ENCODE assay signal across 12 cellular contexts in the genomic region with DNA sequence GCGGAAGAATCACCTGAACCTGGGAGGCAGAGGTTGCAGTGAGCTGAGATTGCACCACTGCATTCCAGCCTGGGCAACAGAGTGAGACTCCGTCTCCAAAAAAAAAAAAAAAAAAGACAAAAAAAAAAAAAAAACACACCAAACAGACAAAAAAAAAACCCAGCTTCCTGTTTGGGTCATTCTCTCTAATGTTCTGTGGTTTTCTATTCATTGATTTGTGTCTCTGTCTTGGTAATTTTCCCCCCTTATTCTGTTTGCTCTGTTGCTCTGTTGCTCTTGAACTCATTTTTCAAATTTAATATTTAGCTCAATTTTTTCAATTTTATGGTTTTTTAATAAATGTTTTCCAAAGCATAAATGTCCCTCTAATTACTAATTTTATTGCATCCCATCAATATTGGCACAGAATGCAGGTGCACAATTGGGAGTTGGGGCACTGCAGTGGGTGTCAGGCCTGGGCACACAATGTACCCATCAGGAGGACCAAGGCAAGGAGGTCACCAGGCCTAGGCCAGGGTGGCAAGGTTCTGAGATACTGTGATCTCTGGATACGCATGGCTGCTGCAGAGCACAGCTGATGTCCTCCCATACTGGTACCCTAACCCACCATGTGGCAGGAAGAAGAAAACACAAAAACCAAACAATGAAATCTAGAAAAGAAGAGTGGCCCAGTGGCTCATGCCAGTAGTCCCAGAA. TPM values are rescaled to one million over a fixed set of nuclear protein-coding genes. Genes with fewer than 3 reads are reported as not detected.
DNase-seq lines count a peak whose midpoint lies in the region; ATAC-seq and TF ChIP-seq lines count a peak whose summit lies in the region.
"Had no signal": no experiment of that assay in that cellular context is flagged by ENCODE, and none has a peak within 500 bp of the region (broad histone marks: within the 10 kb centered on the region; RNA-seq: fewer than 3 reads in every experiment).

No MANE protein-coding gene starts in this region.

- H3K4me3 Mint-ChIP-seq in natural killer cell, result peak overlapping the region; percentile 46

- peak; percentile 30 for DNase-seq in NAMALWA (ENCODE audit: low spot score)
- no peak for DNase-seq in natural killer cell
- DNase-seq in NCI-H345 treated with DMSO at 0.1 percent for 48 hours (lab: John Stamatoyannopoulos, UW; ENCODE audit: unreplicated experiment), result no peak
- no peak for DNase-seq in GM10266 (ENCODE audit: extremely low spot score)
- DNase-seq in NCI-H748 treated with DMSO at 0.1 percent for 48 hours (lab: John Stamatoyannopoulos, UW), result no peak
- no peak for DNase-seq in NCI-H2029 treated with DMSO at 0.1 percent for 48 hours (lab: John Stamatoyannopoulos, UW)
- DNase-seq: activated T-cell treated with anti-CD3 and anti-CD28 coated beads for 4 hours; GDM1; NCI-H510A treated with DMSO at 0.1 percent for 48 hours; stimulated activated CD8-positive, alpha-beta memory T cell treated with anti-CD3 and anti-CD28 coated beads, Interleukin-4, amount 100 ng/mL, for 48 hours had no signal

- ATAC-seq in GM18867 (IDR thresholded peaks at IDR 0.05; ENCODE audit: unreplicated experiment), result peak; percentile 42
- ATAC-seq in GM21717 (IDR thresholded peaks at IDR 0.05; ENCODE audit: unreplicated experiment), result peak; percentile 50
- ATAC-seq in natural killer cell, result peak in 1 of 3 donors; percentile 39

- peak overlapping the region; percentile 5 to 78 for H3K27ac Mint-ChIP-seq in natural killer cell

- TF ChIP-seq CTCF in natural killer cell (IDR thresholded peaks at IDR 0.05) (no peak), GM10266 (IDR thresholded peaks at IDR 0.05; ENCODE audit: control insufficient read depth, insufficient read depth, low read depth, missing control alignments) (no peak)

- H3K36me3 Mint-ChIP-seq in natural killer cell, result no peaks in the 10 kb centered on the region

- H3K27me3 Mint-ChIP-seq in natural killer cell (ENCODE audit: low read depth in 2 of 2), result no peaks in the 10 kb centered on the region

- peaks cover 9% of the 10 kb centered on the region in 2 donors for H3K4me1 Mint-ChIP-seq in natural killer cell

- no peaks in the 10 kb centered on the region for H3K9me3 Mint-ChIP-seq in natural killer cell

- intact Hi-C loops in natural killer cell (cut with micrococcal nuclease), result loop anchor here (1.0 kb wide), 1 partner anchor 65 kb away; no protein-coding TSS in a partner anchor

RNA-seq across cellular contexts. Expression of a gene that starts 8.0 kb away (rescaled TPM):
- total RNA-seq in natural killer cell, result 100 to 1,000 TPM; 260 to 285 (median 262) TPM

RNA-seq across cellular contexts. Expression of a gene that starts 38.6 kb away (rescaled TPM):
- total RNA-seq in natural killer cell, result 10 to 100 TPM in 1 of 3 donors, 1 to 10 TPM in 2; 9.8 to 10.5 (median 10.0) TPM
